In genomic region chr4:145566767-145567166, GRCh38 we compare ENCODE assay signal across 15 cellular contexts.
"Had no signal": no experiment of that assay in that cellular context is flagged by ENCODE, and none has a peak within 500 bp of the region (broad histone marks: within the 10 kb centered on the region; RNA-seq: fewer than 3 reads in every experiment).

No MANE protein-coding gene starts in this region.

- H3K27me3 ChIP-seq: transverse colon, vagina had no signal

- H3K27ac ChIP-seq: lower lobe of right lung, transverse colon, vagina, WERI-Rb-1 had no signal

- DNase-seq: activated gamma-delta T cell treated with Interleukin-2 at 50 U/mL for 16 hours; activated T-cell treated with anti-CD3 and anti-CD28 coated beads, Interleukin-2, amount 50 U/mL, for 1 hour; erythroblast; foreskin fibroblast; immature natural killer cell; lower lobe of right lung; naive thymus-derived CD4-positive, alpha-beta T cell; retina; stimulated activated CD4-positive, alpha-beta T cell treated with anti-CD3 and anti-CD28 coated beads, Interleukin-2, amount 100 ng/mL, for 48 hours; stimulated activated CD8-positive, alpha-beta memory T cell treated with anti-CD3 and anti-CD28 coated beads, Interleukin-4, amount 100 ng/mL, for 48 hours; stimulated activated naive B cell treated with anti-CD40 and anti-IgM and Interleukin-4, amounts not matched to agents 10 μg/mL and 1 μg/mL and 100 μg/mL, for 72 hours; transverse colon; WERI-Rb-1 had no signal

- FAIRE-seq: endometrium had no signal

- H3K36me3 ChIP-seq: lower lobe of right lung, transverse colon, vagina, WERI-Rb-1 had no signal

- H3K4me3 ChIP-seq: lower lobe of right lung, transverse colon, vagina had no signal

- H3K4me1 ChIP-seq: lower lobe of right lung, transverse colon, vagina had no signal

- H3K9me3 ChIP-seq: vagina had no signal

- ATAC-seq: naive thymus-derived CD4-positive, alpha-beta T cell; stimulated activated naive B cell treated with anti-CD40 and anti-IgM and Interleukin-4, amounts not matched to agents 10 μg/mL and 1 μg/mL and 100 μg/mL, for 72 hours had no signal
